ENCODE assay signal across 1 cellular context in the genomic region with DNA sequence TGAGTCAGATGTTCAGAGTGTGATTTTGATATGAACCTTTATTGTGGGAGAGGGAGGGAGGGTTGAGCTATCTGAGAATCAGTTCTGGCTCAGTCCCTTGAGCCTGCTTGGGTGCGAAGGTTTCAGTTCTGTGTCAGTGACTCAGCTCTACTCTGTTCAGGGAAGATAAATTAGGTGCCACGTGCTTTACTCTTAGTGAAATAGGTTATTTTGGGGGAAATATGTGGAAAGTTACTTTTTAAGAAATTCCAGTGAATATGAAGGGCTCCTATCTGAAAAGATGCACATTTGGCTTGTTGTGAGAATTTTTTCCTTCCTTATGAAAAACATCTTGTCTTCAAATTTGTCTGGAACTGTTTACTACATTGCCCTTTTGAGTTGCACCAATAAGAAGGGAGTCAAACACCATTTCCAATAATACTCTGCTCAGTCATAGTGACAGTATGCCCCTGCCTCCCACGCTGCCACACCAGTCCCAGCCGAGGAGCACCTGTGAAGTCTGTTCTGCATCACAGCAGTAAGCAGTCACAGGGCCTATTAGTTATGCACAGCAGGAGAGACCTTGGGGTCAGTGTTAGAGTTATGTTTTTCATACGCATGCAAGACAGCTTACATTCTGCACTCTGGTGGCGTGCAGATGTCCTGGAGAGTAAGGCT.
A peak's percentile ranks its signal among the peaks of the same experiment; 100 is the strongest.
TF ChIP-seq lines count a peak whose summit lies in the region.

No MANE protein-coding gene starts in this region.

TF ChIP-seq in K562, 482 proteins besides CTCF, POLR2A, EP300 and RAD21 (continued from another document):
- TF ChIP-seq, protein P1, sequence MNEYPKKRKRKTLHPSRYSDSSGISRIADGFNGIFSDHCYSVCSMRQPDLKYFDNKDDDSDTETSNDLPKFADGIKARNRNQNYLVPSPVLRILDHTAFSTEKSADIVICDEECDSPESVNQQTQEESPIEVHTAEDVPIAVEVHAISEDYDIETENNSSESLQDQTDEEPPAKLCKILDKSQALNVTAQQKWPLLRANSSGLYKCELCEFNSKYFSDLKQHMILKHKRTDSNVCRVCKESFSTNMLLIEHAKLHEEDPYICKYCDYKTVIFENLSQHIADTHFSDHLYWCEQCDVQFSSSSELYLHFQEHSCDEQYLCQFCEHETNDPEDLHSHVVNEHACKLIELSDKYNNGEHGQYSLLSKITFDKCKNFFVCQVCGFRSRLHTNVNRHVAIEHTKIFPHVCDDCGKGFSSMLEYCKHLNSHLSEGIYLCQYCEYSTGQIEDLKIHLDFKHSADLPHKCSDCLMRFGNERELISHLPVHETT (CRISPR knock-in tag; conservative IDR thresholded peaks at IDR 0.05 in 1 of 2, IDR thresholded peaks at IDR 0.05 in 1 of 2): no peak
- TF ChIP-seq BRD9 (IDR thresholded peaks at IDR 0.05; ENCODE audit: low read depth, partially characterized antibody) (peak; percentile 35), SREBF2 (CRISPR knock-in tag; IDR thresholded peaks at IDR 0.05) (no peak), SRSF1 (IDR thresholded peaks at IDR 0.05; ENCODE audit: low read depth, low read length) (no peak), CHD1 (IDR thresholded peaks at IDR 0.05; ENCODE audit: low read length) (no peak), RBM25 (IDR thresholded peaks at IDR 0.05; ENCODE audit: low read depth, low read length, severe bottlenecking) (no peak), LEF1 (IDR thresholded peaks at IDR 0.05) (peak; percentile 47; the same call in 1 of the 2 replicates), EGR1 (conservative IDR thresholded peaks at IDR 0.05) (peak; percentile 68), GABPB2 (CRISPR knock-in tag; conservative IDR thresholded peaks at IDR 0.05) (no peak), CEBPG (CRISPR knock-in tag; IDR thresholded peaks at IDR 0.05) (no peak), CEBPG (tag; conservative IDR thresholded peaks at IDR 0.05 in 1 of 2, IDR thresholded peaks at IDR 0.05 in 1 of 2) (no peak), JUND (IDR thresholded peaks at IDR 0.05; ENCODE audit: borderline replicate concordance, low read depth, low read length) (peak; percentile 84), JUND (tag; IDR thresholded peaks at IDR 0.05; ENCODE audit: borderline replicate concordance, low read depth, low read length) (peak; percentile 63; the same call in 1 of the 3 replicates), GABPA (tag; conservative IDR thresholded peaks at IDR 0.05; ENCODE audit: low read depth) (no peak), FOXK2 (conservative IDR thresholded peaks at IDR 0.05 in 1 of 2, IDR thresholded peaks at IDR 0.05 in 1 of 2; ENCODE audit: low read depth in 2 of 2) (peak in 1 of 2 experiments; percentile 42; a peak in 1 of 4 replicates), TEAD1 (CRISPR knock-in tag; IDR thresholded peaks at IDR 0.05) (no peak), ZNF584 (CRISPR knock-in tag; IDR thresholded peaks at IDR 0.05; ENCODE audit: low read depth) (no peak), HCFC1 (IDR thresholded peaks at IDR 0.05; ENCODE audit: low read depth, low read length) (no peak), GTF2A2 (tag; IDR thresholded peaks at IDR 0.05) (no peak), ZNF146 (CRISPR knock-in tag; IDR thresholded peaks at IDR 0.05; ENCODE audit: unreplicated experiment) (no peak), ZNF212 (CRISPR knock-in tag; IDR thresholded peaks at IDR 0.05) (no peak), ZNF41 (CRISPR knock-in tag; conservative IDR thresholded peaks at IDR 0.05) (no peak)
- TF ChIP-seq, protein P2, sequence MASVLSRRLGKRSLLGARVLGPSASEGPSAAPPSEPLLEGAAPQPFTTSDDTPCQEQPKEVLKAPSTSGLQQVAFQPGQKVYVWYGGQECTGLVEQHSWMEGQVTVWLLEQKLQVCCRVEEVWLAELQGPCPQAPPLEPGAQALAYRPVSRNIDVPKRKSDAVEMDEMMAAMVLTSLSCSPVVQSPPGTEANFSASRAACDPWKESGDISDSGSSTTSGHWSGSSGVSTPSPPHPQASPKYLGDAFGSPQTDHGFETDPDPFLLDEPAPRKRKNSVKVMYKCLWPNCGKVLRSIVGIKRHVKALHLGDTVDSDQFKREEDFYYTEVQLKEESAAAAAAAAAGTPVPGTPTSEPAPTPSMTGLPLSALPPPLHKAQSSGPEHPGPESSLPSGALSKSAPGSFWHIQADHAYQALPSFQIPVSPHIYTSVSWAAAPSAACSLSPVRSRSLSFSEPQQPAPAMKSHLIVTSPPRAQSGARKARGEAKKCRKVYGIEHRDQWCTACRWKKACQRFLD (CRISPR knock-in tag; IDR thresholded peaks at IDR 0.05): 0 out of 2 replicates have a peak, but pooled peaks have one; percentile 43
- TF ChIP-seq, protein P3, sequence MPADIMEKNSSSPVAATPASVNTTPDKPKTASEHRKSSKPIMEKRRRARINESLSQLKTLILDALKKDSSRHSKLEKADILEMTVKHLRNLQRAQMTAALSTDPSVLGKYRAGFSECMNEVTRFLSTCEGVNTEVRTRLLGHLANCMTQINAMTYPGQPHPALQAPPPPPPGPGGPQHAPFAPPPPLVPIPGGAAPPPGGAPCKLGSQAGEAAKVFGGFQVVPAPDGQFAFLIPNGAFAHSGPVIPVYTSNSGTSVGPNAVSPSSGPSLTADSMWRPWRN (IDR thresholded peaks at IDR 0.05; ENCODE audit: low read depth): peak; percentile 66
- TF ChIP-seq, protein P4, sequence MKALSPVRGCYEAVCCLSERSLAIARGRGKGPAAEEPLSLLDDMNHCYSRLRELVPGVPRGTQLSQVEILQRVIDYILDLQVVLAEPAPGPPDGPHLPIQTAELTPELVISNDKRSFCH (CRISPR knock-in tag; IDR thresholded peaks at IDR 0.05): no peak
- TF ChIP-seq, protein P4 (tag; IDR thresholded peaks at IDR 0.05): no peak
